ENCODE assay signal across 2 cellular contexts in genomic region chr15:40787991-40788390, GRCh38.
TF ChIP-seq lines count a peak whose summit lies in the region.

No MANE protein-coding gene starts in this region.

TF ChIP-seq in A549, 52 proteins besides CTCF, POLR2A, EP300 and RAD21:
- TF ChIP-seq ZFP36 (IDR thresholded peaks at IDR 0.05; ENCODE audit: borderline replicate concordance, partially characterized antibody) (no peak), FOSB (CRISPR knock-in tag; IDR thresholded peaks at IDR 0.05) (no peak), SMC3 (IDR thresholded peaks at IDR 0.05) (no peak), CHD2 (IDR thresholded peaks at IDR 0.05; ENCODE audit: low read length, partially characterized antibody) (no peak), HEYL (CRISPR knock-in tag; IDR thresholded peaks at IDR 0.05) (no peak), ZSCAN20 (CRISPR knock-in tag; IDR thresholded peaks at IDR 0.05) (no peak), POLR2AphosphoS2 (conservative IDR thresholded peaks at IDR 0.05; ENCODE audit: low read length) (no peak), EHMT2 (IDR thresholded peaks at IDR 0.05; ENCODE audit: low read depth) (no peak), RARB (CRISPR knock-in tag; IDR thresholded peaks at IDR 0.05) (no peak)

TF ChIP-seq in IMR-90, 13 proteins besides CTCF, POLR2A, EP300 and RAD21:
- TF ChIP-seq MXI1 (IDR thresholded peaks at IDR 0.05; ENCODE audit: borderline replicate concordance, low read depth, low read length) (no peak), SMC3 (IDR thresholded peaks at IDR 0.05; ENCODE audit: low read depth, low read length) (no peak), MAFK (IDR thresholded peaks at IDR 0.05; ENCODE audit: low read depth, low read length) (no peak), MAZ (IDR thresholded peaks at IDR 0.05; ENCODE audit: borderline replicate concordance, low read depth, low read length) (no peak), FOS (IDR thresholded peaks at IDR 0.05; ENCODE audit: low read depth, low read length) (no peak), RFX5 (IDR thresholded peaks at IDR 0.05; ENCODE audit: low read depth, low read length) (no peak), BHLHE40 (IDR thresholded peaks at IDR 0.05; ENCODE audit: low read depth, low read length) (no peak), RCOR1 (IDR thresholded peaks at IDR 0.05; ENCODE audit: insufficient replicate concordance, low read length) (no peak), CEBPB (IDR thresholded peaks at IDR 0.05; ENCODE audit: low read depth, low read length) (no peak), CHD1 (IDR thresholded peaks at IDR 0.05; ENCODE audit: low read depth, low read length) (no peak), NFE2L2 (IDR thresholded peaks at IDR 0.05; ENCODE audit: low read depth, low read length) (no peak)
- TF ChIP-seq, protein P1, sequence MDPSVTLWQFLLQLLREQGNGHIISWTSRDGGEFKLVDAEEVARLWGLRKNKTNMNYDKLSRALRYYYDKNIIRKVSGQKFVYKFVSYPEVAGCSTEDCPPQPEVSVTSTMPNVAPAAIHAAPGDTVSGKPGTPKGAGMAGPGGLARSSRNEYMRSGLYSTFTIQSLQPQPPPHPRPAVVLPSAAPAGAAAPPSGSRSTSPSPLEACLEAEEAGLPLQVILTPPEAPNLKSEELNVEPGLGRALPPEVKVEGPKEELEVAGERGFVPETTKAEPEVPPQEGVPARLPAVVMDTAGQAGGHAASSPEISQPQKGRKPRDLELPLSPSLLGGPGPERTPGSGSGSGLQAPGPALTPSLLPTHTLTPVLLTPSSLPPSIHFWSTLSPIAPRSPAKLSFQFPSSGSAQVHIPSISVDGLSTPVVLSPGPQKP (IDR thresholded peaks at IDR 0.05; ENCODE audit: borderline replicate concordance, low read depth, low read length) = no peak
- TF ChIP-seq, protein P2, sequence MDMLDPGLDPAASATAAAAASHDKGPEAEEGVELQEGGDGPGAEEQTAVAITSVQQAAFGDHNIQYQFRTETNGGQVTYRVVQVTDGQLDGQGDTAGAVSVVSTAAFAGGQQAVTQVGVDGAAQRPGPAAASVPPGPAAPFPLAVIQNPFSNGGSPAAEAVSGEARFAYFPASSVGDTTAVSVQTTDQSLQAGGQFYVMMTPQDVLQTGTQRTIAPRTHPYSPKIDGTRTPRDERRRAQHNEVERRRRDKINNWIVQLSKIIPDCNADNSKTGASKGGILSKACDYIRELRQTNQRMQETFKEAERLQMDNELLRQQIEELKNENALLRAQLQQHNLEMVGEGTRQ (IDR thresholded peaks at IDR 0.05; ENCODE audit: low read depth, low read length) = no peak
